In the genomic region with DNA sequence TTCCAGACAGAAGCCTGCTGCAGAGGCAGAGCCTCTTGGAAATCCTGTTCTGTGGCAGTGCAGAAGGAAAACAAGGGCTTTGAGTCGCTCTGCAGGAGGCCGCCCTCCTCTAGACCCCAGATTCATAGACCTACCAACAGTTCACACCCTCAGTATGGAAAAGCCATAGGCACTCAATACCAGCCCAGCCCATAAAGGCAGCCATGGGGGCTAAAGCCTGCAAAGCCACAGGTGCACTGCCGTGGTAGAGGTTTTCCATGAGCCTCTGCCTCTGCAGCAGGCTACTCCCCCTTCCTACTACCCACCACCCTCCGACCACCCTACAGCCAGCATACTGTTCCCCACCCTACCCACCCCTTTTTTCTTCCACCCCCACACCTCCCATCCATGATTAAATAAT, we compare ENCODE assay signal across 7 cellular contexts.
DNase-seq lines count a peak whose midpoint lies in the region; ATAC-seq and TF ChIP-seq lines count a peak whose summit lies in the region.
"Not testable (repeated sequence)": the region's sequence is repeated elsewhere in the genome, so short reads cannot be mapped to it uniquely, and the experiment has no call there.

No MANE protein-coding gene starts in this region.

- H3K27me3 Mint-ChIP-seq in activated T-cell treated with anti-CD3 and anti-CD28 coated beads, Interleukin-2, amount 50 U/mL, for 24 hours, result not testable (repeated sequence)

- not testable (repeated sequence) for H3K27ac ChIP-seq in colonic mucosa

- not testable (repeated sequence) for H3K9me3 Mint-ChIP-seq in activated T-cell treated with anti-CD3 and anti-CD28 coated beads, Interleukin-2, amount 50 U/mL, for 24 hours

- not testable (repeated sequence) for H3K36me3 ChIP-seq in colonic mucosa

- TF ChIP-seq CTCF in colonic mucosa (IDR thresholded peaks at IDR 0.05), result not testable (repeated sequence)

- H3K27me3 ChIP-seq in colonic mucosa, result not testable (repeated sequence)

- H3K4me3 ChIP-seq in colonic mucosa, result not testable (repeated sequence)

- intact Hi-C loops in colonic mucosa (cut with DNase I); Right ventricle myocardium superior (cut with DNase I): not testable (repeated sequence)

- not testable (repeated sequence) for H3K9ac ChIP-seq in colonic mucosa (ENCODE audit: low read depth in 2 of 2, low read length in 2 of 2)

- H3K4me1 ChIP-seq in colonic mucosa, result not testable (repeated sequence)

- not testable (repeated sequence) for H3K4me1 Mint-ChIP-seq in activated T-cell treated with anti-CD3 and anti-CD28 coated beads, Interleukin-2, amount 50 U/mL, for 24 hours (ENCODE audit: low read depth)

- not testable (repeated sequence) for H3K27ac Mint-ChIP-seq in activated T-cell treated with anti-CD3 and anti-CD28 coated beads, Interleukin-2, amount 50 U/mL, for 24 hours

- not testable (repeated sequence) for H3K36me3 Mint-ChIP-seq in activated T-cell treated with anti-CD3 and anti-CD28 coated beads, Interleukin-2, amount 50 U/mL, for 24 hours (ENCODE audit: low read depth)

- DNase-seq in LoVo (ENCODE audit: low spot score) (peak; percentile 0), colonic mucosa (peak; percentile 16), Right ventricle myocardium superior (peak; percentile 32), inferior parietal cortex (ENCODE audit: extremely low spot score) (peak; percentile 0), mesenteric fat pad (ENCODE audit: low spot score) (peak; percentile 87), superior temporal gyrus (ENCODE audit: extremely low spot score) (peak; percentile 0)
- peak; percentile 25 for DNase-seq in activated T-cell treated with anti-CD3 and anti-CD28 coated beads, Interleukin-2, amount 50 U/mL, for 24 hours

- not testable (repeated sequence) for H3K4me3 Mint-ChIP-seq in activated T-cell treated with anti-CD3 and anti-CD28 coated beads, Interleukin-2, amount 50 U/mL, for 24 hours

- not testable (repeated sequence) for ATAC-seq in Right ventricle myocardium superior (ENCODE audit: poor library complexity)

- H3K9me3 ChIP-seq in colonic mucosa, result not testable (repeated sequence)

Comparison
In these comparisons a context has a peak if more than half of its experiments do, and no peak if none do; other contexts are left out.
1. DNase-seq: peak in every context shown above with its lines; median percentile 87 in mesenteric fat pad; 32 in Right ventricle myocardium superior; 25 in activated T-cell treated with anti-CD3 and anti-CD28 coated beads, Interleukin-2, amount 50 U/mL, for 24 hours; 16 in colonic mucosa; 0 in LoVo; 0 in inferior parietal cortex; 0 in superior temporal gyrus.